24 cellular contexts compared by ENCODE assay signal in genomic region chr2:45883601-45884000, GRCh38.
"Had no signal": no experiment of that assay in that cellular context is flagged by ENCODE, and none has a peak within 500 bp of the region (broad histone marks: within the 10 kb centered on the region; RNA-seq: fewer than 3 reads in every experiment).

No MANE protein-coding gene starts in this region.

- H3K4me3 ChIP-seq: colonic mucosa, heart right ventricle, mucosa of descending colon, pancreas, spleen, thyroid gland had no signal

- H3K36me3 ChIP-seq: brain microvascular endothelial cell, colonic mucosa, heart right ventricle, neutrophil, pancreas, thyroid gland had no signal

- H3K9me3 Mint-ChIP-seq: central memory CD8-positive, alpha-beta T cell; immature natural killer cell; memory B cell; naive thymus-derived CD4-positive, alpha-beta T cell; stimulated activated memory B cell treated with anti-CD40 and anti-IgM and Interleukin-4, amounts not matched to agents 10 μg/mL and 1 μg/mL and 100 μg/mL, for 72 hours; T-helper 1 cell treated with Interleukin-12 subunit alpha and Interleukin-12 subunit beta and Interleukin-4 antibody, amounts not matched to agents 30 μg/mL and 1 μg/mL, for 36 hours had no signal

- ATAC-seq: activated CD4-positive, CD25-positive, alpha-beta regulatory T cell treated with anti-CD3 and anti-CD28 coated beads, Interleukin-2, amount 50 U/mL, for 24 hours; naive thymus-derived CD4-positive, alpha-beta T cell; stimulated activated memory B cell treated with anti-CD40 and anti-IgM and Interleukin-4, amounts not matched to agents 10 μg/mL and 1 μg/mL and 100 μg/mL, for 72 hours had no signal

- H3K27ac ChIP-seq: brain microvascular endothelial cell, colonic mucosa, neutrophil, pancreas, thyroid gland had no signal

- H3K4me3 Mint-ChIP-seq: activated naive CD8-positive, alpha-beta T cell; central memory CD8-positive, alpha-beta T cell; immature natural killer cell; memory B cell; naive thymus-derived CD4-positive, alpha-beta T cell; stimulated activated memory B cell treated with anti-CD40 and anti-IgM and Interleukin-4, amounts not matched to agents 10 μg/mL and 1 μg/mL and 100 μg/mL, for 72 hours; T-helper 1 cell treated with Interleukin-12 subunit alpha and Interleukin-12 subunit beta and Interleukin-4 antibody, amounts not matched to agents 30 μg/mL and 1 μg/mL, for 36 hours had no signal

- H3K27me3 ChIP-seq: brain microvascular endothelial cell, colonic mucosa, heart right ventricle, neutrophil, pancreas, spleen, thyroid gland had no signal

- H3K4me1 Mint-ChIP-seq: central memory CD8-positive, alpha-beta T cell had no signal

- H3K27ac Mint-ChIP-seq: activated naive CD8-positive, alpha-beta T cell; memory B cell; naive thymus-derived CD4-positive, alpha-beta T cell; stimulated activated memory B cell treated with anti-CD40 and anti-IgM and Interleukin-4, amounts not matched to agents 10 μg/mL and 1 μg/mL and 100 μg/mL, for 72 hours; T-helper 1 cell treated with Interleukin-12 subunit alpha and Interleukin-12 subunit beta and Interleukin-4 antibody, amounts not matched to agents 30 μg/mL and 1 μg/mL, for 36 hours had no signal

- DNase-seq: activated CD4-positive, alpha-beta T cell treated with anti-CD3 and anti-CD28 coated beads, Interleukin-2, amount 50 U/mL, for 1 hour; activated CD8-positive, alpha-beta memory T cell treated with anti-CD3 and anti-CD28 coated beads, Interleukin-2, amount 50 U/mL, for 4 hours; activated gamma-delta T cell treated with Interleukin-2 at 50 U/mL for 16 hours; activated T-cell treated with anti-CD3 and anti-CD28 coated beads, Interleukin-2, amount 50 U/mL, for 48 hours; amniotic stem cell; brain microvascular endothelial cell; colonic mucosa; heart right ventricle; immature natural killer cell; kidney glomerular epithelial cell; left ventricle myocardium superior; mucosa of descending colon; naive thymus-derived CD4-positive, alpha-beta T cell; pancreas; spleen; stimulated activated CD4-positive, alpha-beta T cell treated with anti-CD3 and anti-CD28 coated beads, Interleukin-4, amount 100 ng/mL, for 4 hours; thyroid gland had no signal

- H3K27me3 Mint-ChIP-seq: activated naive CD8-positive, alpha-beta T cell; central memory CD8-positive, alpha-beta T cell; memory B cell; naive thymus-derived CD4-positive, alpha-beta T cell; stimulated activated memory B cell treated with anti-CD40 and anti-IgM and Interleukin-4, amounts not matched to agents 10 μg/mL and 1 μg/mL and 100 μg/mL, for 72 hours had no signal
